ENCODE assay signal across 1 cellular context in the genomic region with DNA sequence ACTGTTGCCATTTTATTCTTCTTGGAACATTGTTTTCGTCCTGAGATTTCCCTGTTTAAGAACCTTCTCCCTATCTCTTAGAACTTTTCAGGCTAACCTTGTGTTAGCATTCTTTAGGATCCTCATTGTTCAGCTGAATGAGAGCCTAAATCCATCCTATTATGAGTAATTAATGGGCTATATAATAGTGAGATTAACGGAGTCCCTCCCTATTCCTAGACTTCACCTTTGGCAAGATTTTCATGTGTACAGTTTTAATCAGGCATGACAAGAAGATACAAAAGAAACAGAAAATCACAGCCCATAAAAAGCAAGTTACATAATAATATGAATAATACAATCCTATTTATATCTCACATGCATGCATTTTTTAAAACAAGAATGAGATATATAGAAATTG.
TF ChIP-seq lines count a peak whose summit lies in the region.

No MANE protein-coding gene starts in this region.

TF ChIP-seq in WTC11, 78 proteins besides CTCF, POLR2A, EP300 and RAD21 (continued from another document):
- TF ChIP-seq ZSCAN18 (CRISPR knock-in tag; IDR thresholded peaks at IDR 0.05) (no peak), ZNF138 (CRISPR knock-in tag; conservative IDR thresholded peaks at IDR 0.05) (no peak)
